Comparison of ENCODE assay signal across 8 cellular contexts in genomic region chr10:124739996-124740373, GRCh38. TPM values are rescaled to one million over a fixed set of nuclear protein-coding genes. Genes with fewer than 3 reads are reported as not detected.
DNase-seq lines count a peak whose midpoint lies in the region; ATAC-seq, FAIRE-seq and TF ChIP-seq lines count a peak whose summit lies in the region.

No MANE protein-coding gene starts in this region.

- no peaks in the 10 kb centered on the region for H3K9me3 Mint-ChIP-seq in activated CD4-positive, alpha-beta T cell treated with anti-CD3 and anti-CD28 coated beads, Interleukin-2, amount 10 ng/mL, durations not matched to agents 24 days and 14 days

- H3K27me3 Mint-ChIP-seq in activated CD4-positive, alpha-beta T cell treated with anti-CD3 and anti-CD28 coated beads, Interleukin-2, amount 10 ng/mL, durations not matched to agents 24 days and 14 days: peaks cover 10% of the 10 kb centered on the region

- intact Hi-C loops in activated CD4-positive, alpha-beta T cell treated with anti-CD3 and anti-CD28 coated beads, Interleukin-2, amount 10 ng/mL, durations not matched to agents 24 days and 14 days (cut with micrococcal nuclease): loop anchor here (2.0 kb wide), 1 partner anchor 125 kb away; no protein-coding TSS in a partner anchor
- intact Hi-C loops in GM12878 (cut with micrococcal nuclease; ENCODE audit: unreplicated experiment): loop anchor here (2.0 to 10.0 kb wide), 8 partner anchors 43 to 745 kb away; no protein-coding TSS in a partner anchor
- intact Hi-C loops in right lobe of liver (cut with DNase I): loop anchor here (5.0 to 10.0 kb wide), 3 partner anchors 115 to 208 kb away; no protein-coding TSS in a partner anchor

- H3K4me3 ChIP-seq in GM12878: peak overlapping the region; percentile 84
- peak overlapping the region in 1 of 3 donors; percentile 12 for H3K4me3 ChIP-seq in right lobe of liver
- peak overlapping the region; percentile 46 for H3K4me3 ChIP-seq in thoracic aorta

- CTCF ChIA-PET in GM12878 (lab: Yijun Ruan, JAX): interaction anchor here (1.2 to 4.9 kb wide), 16 partner anchors 9 to 209 kb away, joined by 3 to 319 read pairs (median 27); partner anchors contain the start of gene EEF1AKMT2

- no peak for TF ChIP-seq RAD21 in GM12878 (IDR thresholded peaks at IDR 0.05; ENCODE audit: insufficient read depth, low read depth, low read length)

- H3K27me3 ChIP-seq in GM12878 (replicated peaks in 1 of 2; ENCODE audit: control insufficient read depth in 2 of 2, insufficient read depth in 2 of 2, low read length in 1 of 2) (no peaks in the 10 kb centered on the region), right lobe of liver (no peaks in the 10 kb centered on the region), thoracic aorta (replicated peaks; ENCODE audit: insufficient read depth) (no peaks in the 10 kb centered on the region)

- peaks cover 22% of the 10 kb centered on the region for H3K36me3 Mint-ChIP-seq in activated CD4-positive, alpha-beta T cell treated with anti-CD3 and anti-CD28 coated beads, Interleukin-2, amount 10 ng/mL, durations not matched to agents 24 days and 14 days (ENCODE audit: low read depth)

- ATAC-seq in GM12878: no peak
- no peak for ATAC-seq in right lobe of liver
- ATAC-seq in thoracic aorta (ENCODE audit: insufficient number of reproducible peaks, low FRiP score, low read depth): no peak
- ATAC-seq in GM18870 (IDR thresholded peaks at IDR 0.05; ENCODE audit: unreplicated experiment): no peak

- TF ChIP-seq EP300 in GM12878 (IDR thresholded peaks at IDR 0.05; ENCODE audit: borderline replicate concordance in 1 of 2, control insufficient read depth in 1 of 2, low read depth in 2 of 2, low read length in 2 of 2): no peak

- TF ChIP-seq POLR2A in GM12878 (IDR thresholded peaks at IDR 0.05; ENCODE audit: low read depth, low read length) (no peak), right lobe of liver (IDR thresholded peaks at IDR 0.05) (no peak)

- BruUV-seq in GM12878 (replicated peaks; lab: Mats Ljungman, UMichigan): no TSS peak

- no peak overlapping the region for H3K27ac Mint-ChIP-seq in activated CD4-positive, alpha-beta T cell treated with anti-CD3 and anti-CD28 coated beads, Interleukin-2, amount 10 ng/mL, durations not matched to agents 24 days and 14 days

- POLR2A ChIA-PET in GM12878 (lab: Charles Lee): interaction anchor here (0.6 to 4.9 kb wide), 6 partner anchors 8 to 125 kb away, joined by 3 to 134 read pairs (median 8); no protein-coding TSS in a partner anchor

- SMC1A ChIA-PET in GM12878 (lab: Charles Lee; ENCODE audit: uncharacterized antibody, unreplicated experiment): interaction anchor here (1.5 to 8.0 kb wide), 9 partner anchors 9 to 202 kb away, joined by 3 to 351 read pairs (median 56); no protein-coding TSS in a partner anchor

- in situ Hi-C loops in GM12878 (cut with MboI): loop anchor here (5.0 kb wide), 1 partner anchor 203 kb away; no protein-coding TSS in a partner anchor

- no peak for FAIRE-seq in GM12878 (lab: Jason Lieb, UNC)

- peak overlapping the region; percentile 48 for H3K4me2 ChIP-seq in GM12878 (ENCODE audit: control insufficient read depth, insufficient read depth)

- no peaks in the 10 kb centered on the region for H3K9me3 ChIP-seq in GM12878 (replicated peaks; ENCODE audit: control insufficient read depth, insufficient read depth, low read length)
- H3K9me3 ChIP-seq in right lobe of liver: no peaks in the 10 kb centered on the region
- H3K9me3 ChIP-seq in thoracic aorta: no peaks in the 10 kb centered on the region

- WGBS in GM12878 (ENCODE audit: insufficient coverage, insufficient replicate concordance, low lambda C conversion rate, missing lambda C conversion rate): 36% methylated on average over 6 of the region's 6 CpGs
- 33% methylated on average over 6 of the region's 6 CpGs for WGBS in right lobe of liver (ENCODE audit: insufficient coverage, low coverage, low lambda C conversion rate, missing lambda C conversion rate)

- RAD21 ChIA-PET in GM12878 (lab: Charles Lee; ENCODE audit: unreplicated experiment): interaction anchor here (1.3 to 8.2 kb wide), 17 partner anchors 10 to 210 kb away, joined by 3 to 360 read pairs (median 23); partner anchors contain the start of gene EEF1AKMT2

- H3K4me1 Mint-ChIP-seq in activated CD4-positive, alpha-beta T cell treated with anti-CD3 and anti-CD28 coated beads, Interleukin-2, amount 10 ng/mL, durations not matched to agents 24 days and 14 days: peaks cover 61% of the 10 kb centered on the region

- TF ChIP-seq CTCF in GM12878 (IDR thresholded peaks at IDR 0.05 in 2 of 3, conservative IDR thresholded peaks at IDR 0.05 in 1 of 3; ENCODE audit: control insufficient read depth in 2 of 3, extremely low read depth in 1 of 3, insufficient read depth in 1 of 3, low read depth in 3 of 3, low read length in 3 of 3) (no peak), right lobe of liver (IDR thresholded peaks at IDR 0.05) (no peak), thoracic aorta (IDR thresholded peaks at IDR 0.05) (no peak)

- H2AFZ ChIP-seq in GM12878 (ENCODE audit: control insufficient read depth, low read depth, low read length): no peak overlapping the region

- H3K79me2 ChIP-seq in GM12878 (ENCODE audit: control insufficient read depth, insufficient read depth, low read length): peaks cover 48% of the 10 kb centered on the region

- H3K27ac ChIP-seq in GM12878 (ENCODE audit: control insufficient read depth, insufficient read depth) (no peak overlapping the region), right lobe of liver (peak overlapping the region in 2 of 3 donors; percentile 46 to 53), thoracic aorta (peak overlapping the region; percentile 39 to 52)

- DNase-seq in activated CD4-positive, alpha-beta T cell treated with anti-CD3 and anti-CD28 coated beads, Interleukin-2, amount 10 ng/mL, durations not matched to agents 24 days and 14 days: peak; percentile 60
- DNase-seq in activated CD4-positive, alpha-beta T cell treated with anti-CD3 and anti-CD28 coated beads for 1 hour: no peak
- DNase-seq in GM12878 (ENCODE audit: low read depth, low spot score) (no peak), right lobe of liver (no peak), thoracic aorta (ENCODE audit: low spot score) (no peak), NCI-H524 treated with DMSO at 0.1 percent for 48 hours (lab: John Stamatoyannopoulos, UW) (no peak), NCI-H2029 treated with DMSO at 0.1 percent for 48 hours (lab: John Stamatoyannopoulos, UW) (no peak)

- H4K20me1 ChIP-seq in GM12878 (ENCODE audit: control insufficient read depth, insufficient read depth): no peaks in the 10 kb centered on the region; the same call in 1 of the 2 replicates

- peaks cover 51% of the 10 kb centered on the region for H3K4me1 ChIP-seq in GM12878 (ENCODE audit: control insufficient read depth, insufficient read depth, low read length)
- H3K4me1 ChIP-seq in right lobe of liver: peaks cover 0 to 67% (median 33%) of the 10 kb centered on the region in 4 donors
- H3K4me1 ChIP-seq in thoracic aorta (ENCODE audit: control insufficient read depth in 1 of 2, low read depth in 2 of 2): peaks cover 51 to 87% of the 10 kb centered on the region in 2 donors

- no peak overlapping the region; the same call in 1 of the 2 replicates for H3K9ac ChIP-seq in GM12878 (ENCODE audit: control insufficient read depth, insufficient read depth, low read length)

- H3K36me3 ChIP-seq in GM12878 (ENCODE audit: control insufficient read depth in 2 of 2, insufficient read depth in 2 of 2, low read length in 1 of 2) (no peaks in the 10 kb centered on the region; a peak in 1 of 4 replicates), right lobe of liver (no peaks in the 10 kb centered on the region), thoracic aorta (no peaks in the 10 kb centered on the region)

- peak overlapping the region; percentile 39 for H3K4me3 Mint-ChIP-seq in activated CD4-positive, alpha-beta T cell treated with anti-CD3 and anti-CD28 coated beads, Interleukin-2, amount 10 ng/mL, durations not matched to agents 24 days and 14 days

RNA-seq across cellular contexts. Expression of gene FAM53B, which starts 4.2 kb away (rescaled TPM):
- 20.9 and 21.8 TPM in 2 replicates for total RNA-seq in activated CD4-positive, alpha-beta T cell treated with anti-CD3 and anti-CD28 coated beads, Interleukin-2, amount 10 ng/mL, durations not matched to agents 24 days and 14 days
- 50.5 and 56.5 TPM in 2 replicates for total RNA-seq in GM12878 (2013; cell fraction: nucleolus; rRNA removed)
- total RNA-seq in GM12878 (2014; rRNA removed) (20.6 and 26.3 TPM in 2 replicates), GM12878 (2014; rRNA removed; fragmentation: Illumina TruSeq; extraction: Trizol) (9.8 and 12.2 TPM in 2 replicates), GM12878 (2021) (25.2 and 26.1 TPM in 2 replicates), right lobe of liver (10 to 100 TPM in 1 of 6 experiments, 1 to 10 TPM in 5; 4.4 to 10.8 (median 4.8) TPM), thoracic aorta (10 to 100 TPM; 26.6 to 49.5 TPM)
- 3.7 TPM for polyA plus RNA-seq in GM12878 (2011; ENCODE audit: low read depth)
- polyA plus RNA-seq in GM12878 (2011; rRNA removed) (6.3 and 8.6 TPM in 2 replicates), GM12878 (2014; fragmentation: Illumina TruSeq; extraction: Trizol) (2.7 and 6.5 TPM in 2 replicates), GM12878 (2014; fragmentation: Nextera tagmentation; extraction: Ambion mirVana) (under 1 TPM; 0.05 to 0.16 TPM), GM12878 (2014; rRNA removed) (14.8 and 15.6 TPM in 2 replicates), GM12878 (2016; fragmentation: Nextera tagmentation; extraction: Ambion mirVana) (1 to 10 TPM; 4.9 to 7.7 TPM)
- 10.5 and 14.4 TPM in 2 replicates for polyA plus RNA-seq in GM12878 (2011; cell fraction: cytosol; rRNA removed)
- 14.4 and 19.5 TPM in 2 replicates for polyA plus RNA-seq in GM12878 (2011; cell fraction: nucleus; rRNA removed)
- polyA plus RNA-seq in GM12878 (2012): 7.8 and 8.4 TPM in 2 replicates
- polyA minus RNA-seq in GM12878 (2011; rRNA and poly(A)+ RNA removed): 15.6 and 28.6 TPM in 2 replicates
- 13.3 and 14.2 TPM in 2 replicates for polyA minus RNA-seq in GM12878 (2011; cell fraction: cytosol; rRNA and poly(A)+ RNA removed)
- 11.6 and 25.5 TPM in 2 replicates for polyA minus RNA-seq in GM12878 (2011; cell fraction: nucleus; rRNA and poly(A)+ RNA removed)

RNA-seq across cellular contexts. Expression of gene EEF1AKMT2, which starts 51.7 kb away (rescaled TPM):
- total RNA-seq in activated CD4-positive, alpha-beta T cell treated with anti-CD3 and anti-CD28 coated beads, Interleukin-2, amount 10 ng/mL, durations not matched to agents 24 days and 14 days: 21.5 and 22.3 TPM in 2 replicates
- 74.3 and 77.7 TPM in 2 replicates for total RNA-seq in GM12878 (2013; cell fraction: nucleolus; rRNA removed)
- total RNA-seq in GM12878 (2014; rRNA removed): 22.2 and 25.1 TPM in 2 replicates
- total RNA-seq in GM12878 (2014; rRNA removed; fragmentation: Illumina TruSeq; extraction: Trizol): 23.8 and 26.2 TPM in 2 replicates
- 18.2 and 21.8 TPM in 2 replicates for total RNA-seq in GM12878 (2021)
- 11.8 TPM for polyA plus RNA-seq in GM12878 (2011; ENCODE audit: low read depth)
- 24.9 and 43.1 TPM in 2 replicates for polyA plus RNA-seq in GM12878 (2011; rRNA removed)
- 9.6 and 11.9 TPM in 2 replicates for polyA plus RNA-seq in GM12878 (2011; cell fraction: cytosol; rRNA removed)
- polyA plus RNA-seq in GM12878 (2011; cell fraction: nucleus; rRNA removed): 10.8 and 12.3 TPM in 2 replicates
- polyA plus RNA-seq in GM12878 (2012): 18.8 and 21.5 TPM in 2 replicates
- polyA plus RNA-seq in GM12878 (2014; fragmentation: Illumina TruSeq; extraction: Trizol): 22.4 and 27.1 TPM in 2 replicates
- 10 to 100 TPM in 1 of 2 experiments, 1 to 10 TPM in 1; 9.1 to 12.9 TPM for polyA plus RNA-seq in GM12878 (2014; fragmentation: Nextera tagmentation; extraction: Ambion mirVana)
- 18.1 and 22.1 TPM in 2 replicates for polyA plus RNA-seq in GM12878 (2014; rRNA removed)
- polyA plus RNA-seq in GM12878 (2016; fragmentation: Nextera tagmentation; extraction: Ambion mirVana): 10 to 100 TPM; 26.2 to 29.3 TPM
- polyA minus RNA-seq in GM12878 (2011; rRNA and poly(A)+ RNA removed): 7.2 and 12.3 TPM in 2 replicates
- 3.7 and 5.9 TPM in 2 replicates for polyA minus RNA-seq in GM12878 (2011; cell fraction: cytosol; rRNA and poly(A)+ RNA removed)
- 14.4 and 19.8 TPM in 2 replicates for polyA minus RNA-seq in GM12878 (2011; cell fraction: nucleus; rRNA and poly(A)+ RNA removed)
- total RNA-seq in right lobe of liver: 1 to 10 TPM; 5.3 to 7.9 (median 7.4) TPM
- 10 to 100 TPM in 1 of 2 donors, 1 to 10 TPM in 1; 5.7 to 10.4 TPM for total RNA-seq in thoracic aorta
